In genomic region chr20:34874094-34874654, GRCh38 we compare ENCODE assay signal across 8 cellular contexts. TPM values are rescaled to one million over a fixed set of nuclear protein-coding genes. Genes with fewer than 3 reads are reported as not detected.
DNase-seq lines count a peak whose midpoint lies in the region; ATAC-seq and TF ChIP-seq lines count a peak whose summit lies in the region.

No MANE protein-coding gene starts in this region.

- H3K9me3 ChIP-seq in OCI-LY1 (ENCODE audit: low read length) (no peaks in the 10 kb centered on the region), fibroblast of lung (ENCODE audit: control insufficient read depth, insufficient read depth, low read depth, low read length) (no peaks in the 10 kb centered on the region), subcutaneous abdominal adipose tissue (ENCODE audit: control insufficient read depth in 5 of 5, low read length in 5 of 5) (no peaks in the 10 kb centered on the region)
- no peaks in the 10 kb centered on the region for H3K9me3 ChIP-seq in naive thymus-derived CD4-positive, alpha-beta T cell (ENCODE audit: control insufficient read depth in 2 of 3, low read length in 3 of 3)

- DNase-seq in DMS 273 treated with DMSO at 0.1 percent for 48 hours (lab: John Stamatoyannopoulos, UW) (peak; percentile 77), fibroblast of lung (ENCODE audit: low read depth in 2 of 2) (peak; percentile 75 to 91)
- DNase-seq in activated T-cell treated with anti-CD3 and anti-CD28 coated beads, Interleukin-2, amount 50 U/mL, for 48 hours, result peak; percentile 79
- DNase-seq in naive thymus-derived CD4-positive, alpha-beta T cell, result peak in 8 of 9 donors; percentile 19 to 63 (median 36)

- H3K9ac ChIP-seq in KMS-11 (no peak overlapping the region), OCI-LY1 (ENCODE audit: low read length) (no peak overlapping the region), fibroblast of lung (ENCODE audit: insufficient read depth, low read length) (no peak overlapping the region), subcutaneous abdominal adipose tissue (ENCODE audit: low read length in 5 of 5) (peak overlapping the region in 2 of 5 donors; percentile 21 to 53)

- H3K27ac Mint-ChIP-seq in naive thymus-derived CD4-positive, alpha-beta T cell, result peak overlapping the region; percentile 52 to 92 (median 86)

- H3K27ac ChIP-seq in KMS-11 (no peak overlapping the region), OCI-LY1 (ENCODE audit: low read depth, low read length, poor library complexity, severe bottlenecking) (no peak overlapping the region), fibroblast of lung (ENCODE audit: insufficient read depth, low read length) (no peak overlapping the region), subcutaneous abdominal adipose tissue (ENCODE audit: low read depth, low read length) (peak overlapping the region; percentile 74)
- H3K27ac ChIP-seq in naive thymus-derived CD4-positive, alpha-beta T cell (ENCODE audit: low read depth, low read length), result no peak overlapping the region

- H3K4me2 ChIP-seq in KMS-11 (peak overlapping the region; percentile 96; the same call in 1 of the 2 replicates), OCI-LY1 (ENCODE audit: low read length) (no peak overlapping the region), fibroblast of lung (ENCODE audit: extremely low read depth, insufficient read depth, low read length) (no peak overlapping the region)

- TF ChIP-seq CTCF in KMS-11 (conservative IDR thresholded peaks at IDR 0.05; ENCODE audit: low read depth, low read length) (peak; percentile 92), OCI-LY1 (IDR thresholded peaks at IDR 0.05; ENCODE audit: low read length) (peak; percentile 88), fibroblast of lung (conservative IDR thresholded peaks at IDR 0.05 in 1 of 2, IDR thresholded peaks at IDR 0.05 in 1 of 2; ENCODE audit: low read depth in 1 of 2, low read length in 2 of 2) (peak; percentile 95 to 98)

- no peaks in the 10 kb centered on the region for H3K9me2 ChIP-seq in OCI-LY1 (ENCODE audit: low read depth, low read length)

- H3K4me1 ChIP-seq in KMS-11 (ENCODE audit: low read depth, poor library complexity, severe bottlenecking) (peaks cover 34% of the 10 kb centered on the region), OCI-LY1 (ENCODE audit: insufficient read depth, low read length, severe bottlenecking) (peaks cover 31% of the 10 kb centered on the region), fibroblast of lung (ENCODE audit: control insufficient read depth, extremely low read depth, insufficient read depth, low read length) (peaks cover 14% of the 10 kb centered on the region), subcutaneous abdominal adipose tissue (ENCODE audit: control insufficient read depth in 5 of 5, insufficient read depth in 5 of 5, low read length in 5 of 5) (peaks cover 5 to 65% (median 42%) of the 10 kb centered on the region in 5 donors)
- H3K4me1 ChIP-seq in naive thymus-derived CD4-positive, alpha-beta T cell (ENCODE audit: control insufficient read depth in 2 of 2, insufficient read depth in 2 of 2, low read length in 2 of 2), result peaks cover 35 to 49% of the 10 kb centered on the region in 2 donors

- H3K4me3 Mint-ChIP-seq in naive thymus-derived CD4-positive, alpha-beta T cell, result peak overlapping the region; percentile 85 to 97 (median 88)

- H3K36me3 ChIP-seq in KMS-11 (ENCODE audit: insufficient read depth) (no peaks in the 10 kb centered on the region), OCI-LY1 (ENCODE audit: insufficient read depth, low read length) (no peaks in the 10 kb centered on the region), fibroblast of lung (ENCODE audit: control insufficient read depth, insufficient read depth, low read length) (no peaks in the 10 kb centered on the region), subcutaneous abdominal adipose tissue (ENCODE audit: control insufficient read depth in 5 of 5, insufficient read depth in 5 of 5, low read length in 5 of 5) (no peaks in the 10 kb centered on the region)
- no peaks in the 10 kb centered on the region for H3K36me3 ChIP-seq in naive thymus-derived CD4-positive, alpha-beta T cell (ENCODE audit: control insufficient read depth in 2 of 3, insufficient read depth in 3 of 3, low read length in 3 of 3)

- H3K27me3 ChIP-seq in KMS-11 (ENCODE audit: insufficient read depth, low read depth), result no peaks in the 10 kb centered on the region
- H3K27me3 ChIP-seq in OCI-LY1 (ENCODE audit: insufficient read depth, low read length), result no peaks in the 10 kb centered on the region
- H3K27me3 ChIP-seq in fibroblast of lung (ENCODE audit: control insufficient read depth, insufficient read depth, low read length), result no peaks in the 10 kb centered on the region
- no peaks in the 10 kb centered on the region for H3K27me3 ChIP-seq in naive thymus-derived CD4-positive, alpha-beta T cell (ENCODE audit: control insufficient read depth in 2 of 2, insufficient read depth in 2 of 2, low read length in 2 of 2)
- no peaks in the 10 kb centered on the region for H3K27me3 ChIP-seq in subcutaneous abdominal adipose tissue (ENCODE audit: control insufficient read depth in 5 of 5, insufficient read depth in 4 of 5, low read length in 5 of 5)

- H3K9me3 Mint-ChIP-seq in naive thymus-derived CD4-positive, alpha-beta T cell, result peaks cover 0 to 1% (median 0%) of the 10 kb centered on the region in 11 donors

- H4K20me1 ChIP-seq in KMS-11 (ENCODE audit: insufficient read depth) (no peaks in the 10 kb centered on the region), OCI-LY1 (ENCODE audit: insufficient read depth, low read length) (no peaks in the 10 kb centered on the region), fibroblast of lung (ENCODE audit: control insufficient read depth, extremely low read depth, insufficient read depth, low read length) (peaks cover 2% of the 10 kb centered on the region)

- no peaks in the 10 kb centered on the region for H3K79me2 ChIP-seq in KMS-11 (ENCODE audit: insufficient read depth, low read depth)
- H3K79me2 ChIP-seq in OCI-LY1 (ENCODE audit: insufficient read depth, low read length), result no peaks in the 10 kb centered on the region
- peaks cover 13% of the 10 kb centered on the region for H3K79me2 ChIP-seq in fibroblast of lung (ENCODE audit: control insufficient read depth, insufficient read depth, low read length)

- no peak for ATAC-seq in naive thymus-derived CD4-positive, alpha-beta T cell
- no peak for ATAC-seq in GM18520 (IDR thresholded peaks at IDR 0.05; ENCODE audit: unreplicated experiment)

- H3K36me3 Mint-ChIP-seq in naive thymus-derived CD4-positive, alpha-beta T cell, result peaks cover 0 to 4% (median 0%) of the 10 kb centered on the region in 5 donors

- peaks cover 55 to 90% (median 80%) of the 10 kb centered on the region in 7 donors for H3K4me1 Mint-ChIP-seq in naive thymus-derived CD4-positive, alpha-beta T cell

- POLR2A ChIA-PET in naive thymus-derived CD4-positive, alpha-beta T cell (lab: Charles Lee), result interaction anchor here (0.6 to 6.0 kb wide), 6 partner anchors 9 to 272 kb away, joined by 3 to 32 read pairs (median 3); partner anchors contain the start of genes GSS and MYH7B

- no peak overlapping the region for H3K4me3 ChIP-seq in KMS-11 (IDR thresholded peaks at IDR 0.05; ENCODE audit: insufficient read depth, low read depth, low read length)
- no peak overlapping the region for H3K4me3 ChIP-seq in OCI-LY1 (ENCODE audit: low read depth, low read length, poor library complexity, severe bottlenecking)
- no peak overlapping the region for H3K4me3 ChIP-seq in fibroblast of lung (replicated peaks in 1 of 4; ENCODE audit: control extremely low read depth in 1 of 4, insufficient read depth in 1 of 4, low read depth in 3 of 4, low read length in 4 of 4)
- no peak overlapping the region for H3K4me3 ChIP-seq in naive thymus-derived CD4-positive, alpha-beta T cell (ENCODE audit: low read length)
- H3K4me3 ChIP-seq in subcutaneous abdominal adipose tissue (ENCODE audit: low read depth in 1 of 5, low read length in 5 of 5), result no peak overlapping the region

- intact Hi-C loops in naive thymus-derived CD4-positive, alpha-beta T cell (cut with micrococcal nuclease), result loop anchor here (1.0 to 10.0 kb wide), 7 partner anchors 86 to 871 kb away; partner anchors contain the start of genes CEP250 (in 1 of the 2), EDEM2 (in 1 of the 2), MMP24OS (in 1 of the 2) and RBM39 (in 1 of the 2)

- H3F3A ChIP-seq in OCI-LY1 (ENCODE audit: insufficient read depth, low read length), result no peaks in the 10 kb centered on the region

- CTCF ChIA-PET in naive thymus-derived CD4-positive, alpha-beta T cell (lab: Charles Lee), result interaction anchor here (0.5 to 6.0 kb wide), 8 partner anchors 10 to 356 kb away, joined by 3 to 33 read pairs (median 4); partner anchors contain the start of genes GSS, MYH7B and NCOA6

- no peaks in the 10 kb centered on the region for H3K27me3 Mint-ChIP-seq in naive thymus-derived CD4-positive, alpha-beta T cell

- H2AFZ ChIP-seq in KMS-11 (ENCODE audit: low read depth) (no peak overlapping the region), OCI-LY1 (ENCODE audit: low read length) (no peak overlapping the region), fibroblast of lung (ENCODE audit: low read length) (no peak overlapping the region)

RNA-seq across cellular contexts. Expression of gene GGT7, which starts 1.5 kb away (rescaled TPM):
- total RNA-seq in fibroblast of lung, result 9.5 and 15.2 TPM in 2 replicates
- polyA plus RNA-seq in fibroblast of lung, result 8.2 and 10.3 TPM in 2 replicates
- polyA plus RNA-seq in fibroblast of lung (2012), result 15.1 and 19.5 TPM in 2 replicates
- 15.0 and 17.3 TPM in 2 replicates for polyA minus RNA-seq in fibroblast of lung (ENCODE audit: low replicate concordance)
- total RNA-seq in naive thymus-derived CD4-positive, alpha-beta T cell, result 10 to 100 TPM; 13.9 to 50.6 (median 46.1) TPM
- 10 to 100 TPM in 1 of 2 donors, 1 to 10 TPM in 1; 6.2 to 10.6 TPM for polyA plus RNA-seq in naive thymus-derived CD4-positive, alpha-beta T cell

RNA-seq across cellular contexts. Expression of gene ACSS2, which starts 2.2 kb away (rescaled TPM):
- 50.1 and 129 TPM in 2 replicates for total RNA-seq in fibroblast of lung
- 52.1 and 59.4 TPM in 2 replicates for polyA plus RNA-seq in fibroblast of lung
- 43.6 and 54.6 TPM in 2 replicates for polyA plus RNA-seq in fibroblast of lung (2012)
- 259 and 291 TPM in 2 replicates for polyA minus RNA-seq in fibroblast of lung (ENCODE audit: low replicate concordance)
- total RNA-seq in naive thymus-derived CD4-positive, alpha-beta T cell, result 10 to 100 TPM; 37.3 to 51.7 (median 43.3) TPM
- polyA plus RNA-seq in naive thymus-derived CD4-positive, alpha-beta T cell, result 10 to 100 TPM; 14.6 to 17.5 TPM

RNA-seq across cellular contexts. Expression of gene NCOA6, which starts 48.7 kb away (rescaled TPM):
- 5.9 and 8.1 TPM in 2 replicates for total RNA-seq in fibroblast of lung
- polyA plus RNA-seq in fibroblast of lung, result 12.0 and 14.6 TPM in 2 replicates
- polyA plus RNA-seq in fibroblast of lung (2012), result 13.6 and 13.8 TPM in 2 replicates
- polyA minus RNA-seq in fibroblast of lung (ENCODE audit: low replicate concordance), result 21.5 and 24.1 TPM in 2 replicates
- total RNA-seq in naive thymus-derived CD4-positive, alpha-beta T cell, result 10 to 100 TPM; 23.6 to 31.9 (median 29.3) TPM
- polyA plus RNA-seq in naive thymus-derived CD4-positive, alpha-beta T cell, result 10 to 100 TPM in 1 of 2 donors, 1 to 10 TPM in 1; 4.6 to 12.7 TPM
